ENCODE assay signal across 9 cellular contexts in genomic region chr11:111922803-111923202, GRCh38. TPM values are rescaled to one million over a fixed set of nuclear protein-coding genes. Genes with fewer than 3 reads are reported as not detected.
DNase-seq lines count a peak whose midpoint lies in the region; ATAC-seq lines count a peak whose summit lies in the region.
"Had no signal": no experiment of that assay in that cellular context is flagged by ENCODE, and none has a peak within 500 bp of the region (broad histone marks: within the 10 kb centered on the region; RNA-seq: fewer than 3 reads in every experiment).

No MANE protein-coding gene starts in this region.

- ATAC-seq in Right ventricle myocardium superior (ENCODE audit: poor library complexity): peak; percentile 55
- no peak for ATAC-seq in HG03045 (IDR thresholded peaks at IDR 0.05; ENCODE audit: unreplicated experiment)
- no peak for ATAC-seq in stimulated activated memory B cell treated with anti-CD40 and anti-IgM and Interleukin-4, amounts not matched to agents 10 μg/mL and 1 μg/mL and 100 μg/mL, for 72 hours

- no peaks in the 10 kb centered on the region for H3K9me3 Mint-ChIP-seq in stimulated activated memory B cell treated with anti-CD40 and anti-IgM and Interleukin-4, amounts not matched to agents 10 μg/mL and 1 μg/mL and 100 μg/mL, for 72 hours

- H3K4me1 ChIP-seq in adipocyte (ENCODE audit: control insufficient read depth, insufficient read depth, low read length): peaks cover 70% of the 10 kb centered on the region
- peaks cover 26% of the 10 kb centered on the region for H3K4me1 ChIP-seq in rectal smooth muscle tissue (ENCODE audit: control insufficient read depth, insufficient read depth, low read length)

- H3K27ac Mint-ChIP-seq in stimulated activated memory B cell treated with anti-CD40 and anti-IgM and Interleukin-4, amounts not matched to agents 10 μg/mL and 1 μg/mL and 100 μg/mL, for 72 hours: no peak overlapping the region

- H3K27me3 ChIP-seq in adipocyte (replicated peaks; ENCODE audit: control insufficient read depth, insufficient read depth, low read length): no peaks in the 10 kb centered on the region
- no peaks in the 10 kb centered on the region for H3K27me3 ChIP-seq in rectal smooth muscle tissue (ENCODE audit: control insufficient read depth, insufficient read depth, low read length)

- H3K9ac ChIP-seq in adipocyte (ENCODE audit: low read length): peak overlapping the region; percentile 91
- H3K9ac ChIP-seq in rectal smooth muscle tissue (ENCODE audit: low read length): no peak overlapping the region

- H3K27me3 Mint-ChIP-seq in stimulated activated memory B cell treated with anti-CD40 and anti-IgM and Interleukin-4, amounts not matched to agents 10 μg/mL and 1 μg/mL and 100 μg/mL, for 72 hours: peaks cover 19% of the 10 kb centered on the region

- intact Hi-C loops in Right ventricle myocardium superior (cut with DNase I): no loop called here

- H3K36me3 ChIP-seq in adipocyte (ENCODE audit: control insufficient read depth, insufficient read depth, low read length, severe bottlenecking) (no peaks in the 10 kb centered on the region), rectal smooth muscle tissue (ENCODE audit: control insufficient read depth, insufficient read depth, low read length) (no peaks in the 10 kb centered on the region)

- no peaks in the 10 kb centered on the region for H3K36me3 Mint-ChIP-seq in stimulated activated memory B cell treated with anti-CD40 and anti-IgM and Interleukin-4, amounts not matched to agents 10 μg/mL and 1 μg/mL and 100 μg/mL, for 72 hours

- no peaks in the 10 kb centered on the region for H3K9me3 ChIP-seq in adipocyte (ENCODE audit: control insufficient read depth, low read length)

- DNase-seq in EL: peak; percentile 75
- DNase-seq in adipocyte (ENCODE audit: low read depth): peak; percentile 96
- DNase-seq in Right ventricle myocardium superior: no peak
- no peak for DNase-seq in NCI-H146 treated with DMSO at 0.1 percent for 48 hours (lab: John Stamatoyannopoulos, UW; ENCODE audit: unreplicated experiment)
- no peak for DNase-seq in NCI-H1694 (lab: John Stamatoyannopoulos, UW)
- DNase-seq: NCI-H1694 treated with DMSO at 0.1 percent for 48 hours had no signal

- H3K4me3 ChIP-seq in adipocyte (ENCODE audit: low read length): peak overlapping the region; percentile 72
- H3K4me3 ChIP-seq in rectal smooth muscle tissue (ENCODE audit: low read length): no peak overlapping the region

- H3K27ac ChIP-seq in rectal smooth muscle tissue (ENCODE audit: low read depth, low read length): peak overlapping the region; percentile 80

- H3K4me3 Mint-ChIP-seq in stimulated activated memory B cell treated with anti-CD40 and anti-IgM and Interleukin-4, amounts not matched to agents 10 μg/mL and 1 μg/mL and 100 μg/mL, for 72 hours: no peak overlapping the region

- peaks cover 17% of the 10 kb centered on the region for H3K4me1 Mint-ChIP-seq in stimulated activated memory B cell treated with anti-CD40 and anti-IgM and Interleukin-4, amounts not matched to agents 10 μg/mL and 1 μg/mL and 100 μg/mL, for 72 hours

RNA-seq across cellular contexts. Expression of gene C11orf52, which starts 4.1 kb away (rescaled TPM):
- total RNA-seq in Right ventricle myocardium superior: 1.7 TPM

RNA-seq across cellular contexts. Expression of gene HSPB2, which starts 10.3 kb away (rescaled TPM):
- total RNA-seq in Right ventricle myocardium superior: 42.4 TPM

RNA-seq across cellular contexts. Expression of gene CRYAB, which starts 11.2 kb away (rescaled TPM):
- total RNA-seq in Right ventricle myocardium superior: 6,403 TPM

RNA-seq across cellular contexts. Expression of gene DIXDC1, which starts 14.3 kb away (rescaled TPM):
- total RNA-seq in Right ventricle myocardium superior: 19.3 TPM

RNA-seq across cellular contexts. Expression of gene CFAP68, which starts 43.5 kb away (rescaled TPM):
- 32.4 TPM for total RNA-seq in Right ventricle myocardium superior

Comparison
In these comparisons a context has a peak if more than half of its experiments do, and no peak if none do; other contexts are left out.
1. DNase-seq: peak in EL (single experiment) and adipocyte (single experiment); none in Right ventricle myocardium superior (single experiment), NCI-H146 treated with DMSO at 0.1 percent for 48 hours (single experiment) and NCI-H1694 (single experiment).